Comparison of ENCODE assay signal across 8 cellular contexts in genomic region chr1:145871994-145872411, GRCh38. TPM values are rescaled to one million over a fixed set of nuclear protein-coding genes. Genes with fewer than 3 reads are reported as not detected.
DNase-seq lines count a peak whose midpoint lies in the region; ATAC-seq and TF ChIP-seq lines count a peak whose summit lies in the region.

No MANE protein-coding gene starts in this region.

- H3K27ac ChIP-seq in gastrocnemius medialis = peak overlapping the region; percentile 83 to 91 (median 88)

- intact Hi-C loops in CD14-positive monocyte (cut with micrococcal nuclease) = no loop called here
- intact Hi-C loops in gastrocnemius medialis (cut with DNase I; ENCODE audit: low total_unique reads) = loop anchor here (10.0 kb wide), 1 partner anchor 47 kb away; the partner anchor contains the start of genes POLR3C and RNF115

- in situ Hi-C loops in gastrocnemius medialis (cut with MboI; ENCODE audit: low sequenced_read_pairs in 4 of 4) = no loop called here

- peaks cover 4 to 8% (median 7%) of the 10 kb centered on the region in 3 donors for H3K27me3 Mint-ChIP-seq in CD14-positive monocyte (ENCODE audit: low read depth in 3 of 3)

- TF ChIP-seq POLR2A in gastrocnemius medialis (IDR thresholded peaks at IDR 0.05) = no peak

- H3K27me3 ChIP-seq in iPS-15b (ENCODE audit: control insufficient read depth, insufficient read depth, low read length) = peaks cover 39% of the 10 kb centered on the region
- no peaks in the 10 kb centered on the region for H3K27me3 ChIP-seq in gastrocnemius medialis

- H3K4me1 ChIP-seq in iPS-15b (ENCODE audit: control insufficient read depth, insufficient read depth, low read length) (peaks cover 12% of the 10 kb centered on the region), gastrocnemius medialis (peaks cover 14 to 18% of the 10 kb centered on the region in 2 donors)

- H3K9me3 Mint-ChIP-seq in CD14-positive monocyte = peaks cover 0 to 2% (median 0%) of the 10 kb centered on the region in 7 donors

- H3K4me3 Mint-ChIP-seq in CD14-positive monocyte = peak overlapping the region; percentile 83 to 95

- H3K27ac Mint-ChIP-seq in CD14-positive monocyte = peak overlapping the region; percentile 21 to 89 (median 72)

- peaks cover 4 to 5% of the 10 kb centered on the region in 2 donors for H3K36me3 Mint-ChIP-seq in CD14-positive monocyte

- peaks cover 22% of the 10 kb centered on the region for H3K4me1 Mint-ChIP-seq in CD14-positive monocyte

- no peak for DNase-seq in CD14-positive monocyte (ENCODE audit: low spot score)
- peak; percentile 52 for DNase-seq in RPMI8226
- peak; percentile 64 for DNase-seq in astrocyte of the hippocampus (ENCODE audit: low read depth, low spot score)
- DNase-seq in gastrocnemius medialis = peak in 1 of 2 donors; percentile 13
- DNase-seq in mesenteric fat pad (ENCODE audit: low spot score) = no peak
- no peak for DNase-seq in H4 (ENCODE audit: low spot score)
- no peak for DNase-seq in NCI-H1105 (lab: John Stamatoyannopoulos, UW)

- H3K9ac ChIP-seq in iPS-15b (ENCODE audit: low read depth, low read length) = peak overlapping the region; percentile 81

- no peaks in the 10 kb centered on the region for H3K36me3 ChIP-seq in iPS-15b (ENCODE audit: control insufficient read depth, insufficient read depth, low read length)
- H3K36me3 ChIP-seq in gastrocnemius medialis = peaks cover 0 to 12% of the 10 kb centered on the region in 2 donors

- no peaks in the 10 kb centered on the region for H3K9me3 ChIP-seq in iPS-15b (ENCODE audit: control insufficient read depth, insufficient read depth, low read length)
- H3K9me3 ChIP-seq in gastrocnemius medialis = no peaks in the 10 kb centered on the region

- no peak for TF ChIP-seq CTCF in CD14-positive monocyte (IDR thresholded peaks at IDR 0.05)
- no peak for TF ChIP-seq CTCF in gastrocnemius medialis (IDR thresholded peaks at IDR 0.05 in 4 of 5, conservative IDR thresholded peaks at IDR 0.05 in 1 of 5)

- peak; percentile 87 to 88 for ATAC-seq in gastrocnemius medialis

- H3K4me3 ChIP-seq in iPS-15b (ENCODE audit: low read depth, low read length) (peak overlapping the region; percentile 51), gastrocnemius medialis (peak overlapping the region; percentile 64 to 95 (median 73))

RNA-seq across cellular contexts. Expression of gene PIAS3, which starts 13.1 kb away (rescaled TPM):
- 1 to 10 TPM; 7.2 to 8.8 TPM for polyA plus RNA-seq in CD14-positive monocyte
- total RNA-seq in gastrocnemius medialis = 10 to 100 TPM; 26.2 to 40.0 (median 35.7) TPM
- 23.3 TPM for total RNA-seq in mesenteric fat pad
- total RNA-seq in H4 (2014; rRNA removed; shearing (Covaris generic)) = 10.2 and 12.8 TPM in 2 replicates

RNA-seq across cellular contexts. Expression of gene ANKRD35, which starts 13.7 kb away (rescaled TPM):
- polyA plus RNA-seq in CD14-positive monocyte = 1 to 10 TPM; 1.3 to 1.5 TPM
- total RNA-seq in gastrocnemius medialis (10 to 100 TPM in 2 of 4 donors, 1 to 10 TPM in 2; 8.0 to 19.5 (median 10.7) TPM), mesenteric fat pad (4.3 TPM)
- not detected in 2 replicates for total RNA-seq in H4 (2014; rRNA removed; shearing (Covaris generic))

RNA-seq across cellular contexts. Expression of gene NUDT17, which starts 26.6 kb away (rescaled TPM):
- 1 to 10 TPM; 2.1 to 3.1 TPM for polyA plus RNA-seq in CD14-positive monocyte
- total RNA-seq in gastrocnemius medialis = 1 to 10 TPM in 1 of 4 donors, under 1 TPM in 2, not detected in 1; 0.46 to 2.2 (median 0.51) TPM
- 2.9 TPM for total RNA-seq in mesenteric fat pad
- total RNA-seq in H4 (2014; rRNA removed; shearing (Covaris generic)) = 10.1 and 10.3 TPM in 2 replicates

RNA-seq across cellular contexts. Expression of gene ITGA10, which starts 37.8 kb away (rescaled TPM):
- not detected for polyA plus RNA-seq in CD14-positive monocyte
- 10 to 100 TPM in 3 of 4 donors, 1 to 10 TPM in 1; 6.4 to 20.0 (median 14.7) TPM for total RNA-seq in gastrocnemius medialis
- total RNA-seq in mesenteric fat pad = 1.3 TPM
- total RNA-seq in H4 (2014; rRNA removed; shearing (Covaris generic)) = 0.08 and 0.27 TPM in 2 replicates

RNA-seq across cellular contexts. Expression of gene PEX11B, which starts 46.5 kb away (rescaled TPM):
- polyA plus RNA-seq in CD14-positive monocyte = 10 to 100 TPM; 37.9 to 38.2 TPM
- total RNA-seq in gastrocnemius medialis = 10 to 100 TPM; 23.2 to 46.0 (median 31.7) TPM
- 13.9 TPM for total RNA-seq in mesenteric fat pad
- total RNA-seq in H4 (2014; rRNA removed; shearing (Covaris generic)) = 24.4 and 37.4 TPM in 2 replicates

Comparison
In these comparisons a context has a peak if more than half of its experiments do, and no peak if none do; other contexts are left out.
1. DNase-seq: peak in RPMI8226 (single experiment) and astrocyte of the hippocampus (single experiment); none in CD14-positive monocyte (single experiment), mesenteric fat pad (single experiment), H4 (single experiment) and NCI-H1105 (single experiment).